16 cellular contexts compared by ENCODE assay signal in the genomic region with DNA sequence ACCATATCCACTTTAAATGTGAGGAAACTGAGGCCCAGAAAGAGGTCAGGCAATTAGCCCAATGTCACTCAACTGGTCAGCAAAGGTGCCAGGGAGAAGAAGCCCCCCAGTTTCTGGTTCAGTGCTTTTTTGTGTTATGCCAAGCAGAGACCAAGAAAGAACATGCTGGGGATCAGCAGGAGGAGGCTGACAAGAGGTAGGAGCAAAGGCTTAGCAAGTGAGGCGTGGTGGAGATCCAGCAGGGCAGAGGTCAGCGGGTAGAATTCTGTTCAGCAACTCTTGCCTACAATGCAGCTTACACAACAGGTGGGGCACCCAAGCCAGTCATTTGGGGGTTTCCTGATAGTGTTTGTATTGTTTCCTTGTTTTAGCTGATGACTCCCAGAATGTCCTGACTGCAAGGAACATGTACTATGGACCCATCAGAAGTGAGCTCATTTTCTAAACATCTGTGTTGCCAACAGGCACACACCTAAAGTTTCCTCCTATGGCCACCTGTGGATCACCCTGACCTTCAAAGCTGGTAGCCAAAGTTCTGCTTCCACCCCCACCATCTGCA. TPM values are rescaled to one million over a fixed set of nuclear protein-coding genes. Genes with fewer than 3 reads are reported as not detected.
A peak's percentile ranks its signal among the peaks of the same experiment; 100 is the strongest.
DNase-seq lines count a peak whose midpoint lies in the region; ATAC-seq and TF ChIP-seq lines count a peak whose summit lies in the region.
"Had no signal": no experiment of that assay in that cellular context is flagged by ENCODE, and none has a peak within 500 bp of the region (broad histone marks: within the 10 kb centered on the region; RNA-seq: fewer than 3 reads in every experiment).

No MANE protein-coding gene starts in this region.

- intact Hi-C loops in CD4-positive, alpha-beta T cell (cut with DNase I, micrococcal nuclease), result loop anchor here (1.0 to 10.0 kb wide), 3 partner anchors 24 to 190 kb away; no protein-coding TSS in a partner anchor
- intact Hi-C loops in natural killer cell (cut with micrococcal nuclease), result loop anchor here (1.0 to 5.0 kb wide), 3 partner anchors 24 to 263 kb away; a partner anchor contains a TSS

- no peak for TF ChIP-seq CTCF in CD4-positive, alpha-beta T cell (IDR thresholded peaks at IDR 0.05)
- TF ChIP-seq CTCF in natural killer cell (IDR thresholded peaks at IDR 0.05), result no peak

- H3K36me3 Mint-ChIP-seq in CD4-positive, alpha-beta T cell (ENCODE audit: low read depth), result peaks cover 24% of the 10 kb centered on the region
- peaks cover 13% of the 10 kb centered on the region for H3K36me3 Mint-ChIP-seq in central memory CD8-positive, alpha-beta T cell (ENCODE audit: insufficient read depth)
- no peaks in the 10 kb centered on the region for H3K36me3 Mint-ChIP-seq in natural killer cell

- peak overlapping the region; percentile 89 for H3K27ac Mint-ChIP-seq in CD4-positive, alpha-beta T cell
- H3K27ac Mint-ChIP-seq in central memory CD8-positive, alpha-beta T cell (ENCODE audit: low read depth), result peak overlapping the region; percentile 96
- peak overlapping the region; percentile 4 to 19 for H3K27ac Mint-ChIP-seq in natural killer cell
- H3K27ac Mint-ChIP-seq: mesothelial cell of epicardium had no signal

- no peaks in the 10 kb centered on the region for H3K9me3 Mint-ChIP-seq in CD4-positive, alpha-beta T cell
- no peaks in the 10 kb centered on the region for H3K9me3 Mint-ChIP-seq in central memory CD8-positive, alpha-beta T cell
- no peaks in the 10 kb centered on the region for H3K9me3 Mint-ChIP-seq in natural killer cell

- H3K4me1 Mint-ChIP-seq in CD4-positive, alpha-beta T cell (ENCODE audit: low read depth), result peaks cover 81% of the 10 kb centered on the region
- H3K4me1 Mint-ChIP-seq in central memory CD8-positive, alpha-beta T cell, result peaks cover 41% of the 10 kb centered on the region
- H3K4me1 Mint-ChIP-seq in natural killer cell, result peaks cover 44 to 46% of the 10 kb centered on the region in 2 donors

- CTCF ChIA-PET in CD4-positive, alpha-beta T cell (lab: Charles Lee), result interaction anchor here (0.5 to 2.6 kb wide), 23 partner anchors 8 to 609 kb away, joined by 3 to 32 read pairs (median 5); no protein-coding TSS in a partner anchor

- no peak for ATAC-seq in CD4-positive, alpha-beta T cell (ENCODE audit: poor library complexity)
- no peak for ATAC-seq in central memory CD8-positive, alpha-beta T cell (replicated peaks; ENCODE audit: extremely low read depth, poor library complexity, severe bottlenecking)
- ATAC-seq in natural killer cell, result no peak
- no peak for ATAC-seq in GM18520 (IDR thresholded peaks at IDR 0.05; ENCODE audit: unreplicated experiment)
- no peak for ATAC-seq in GM21390 (IDR thresholded peaks at IDR 0.05; ENCODE audit: unreplicated experiment)
- no peak for ATAC-seq in GM21619 (IDR thresholded peaks at IDR 0.05; ENCODE audit: unreplicated experiment)

- H3K27me3 ChIP-seq in CD4-positive, alpha-beta T cell (ENCODE audit: control insufficient read depth, insufficient read depth, low read length), result no peaks in the 10 kb centered on the region
- H3K27me3 ChIP-seq: dorsolateral prefrontal cortex, heart right ventricle had no signal

- no peaks in the 10 kb centered on the region for H3K27me3 Mint-ChIP-seq in CD4-positive, alpha-beta T cell
- H3K27me3 Mint-ChIP-seq in central memory CD8-positive, alpha-beta T cell, result no peaks in the 10 kb centered on the region
- no peaks in the 10 kb centered on the region for H3K27me3 Mint-ChIP-seq in natural killer cell (ENCODE audit: low read depth in 2 of 2)

- peak overlapping the region; percentile 28 for H3K4me3 Mint-ChIP-seq in CD4-positive, alpha-beta T cell
- H3K4me3 Mint-ChIP-seq in central memory CD8-positive, alpha-beta T cell, result no peak overlapping the region
- no peak overlapping the region for H3K4me3 Mint-ChIP-seq in natural killer cell
- H3K4me3 Mint-ChIP-seq: mesothelial cell of epicardium had no signal

- H3K27ac ChIP-seq in CD4-positive, alpha-beta T cell (ENCODE audit: low read depth, low read length), result no peak overlapping the region
- H3K27ac ChIP-seq: dorsolateral prefrontal cortex, HL-60 had no signal

- POLR2A ChIA-PET in CD4-positive, alpha-beta T cell (lab: Charles Lee), result interaction anchor here (0.8 to 4.8 kb wide), 19 partner anchors 8 to 330 kb away, joined by 3 to 161 read pairs (median 5); a partner anchor contains a TSS

- DNase-seq in CD4-positive, alpha-beta T cell, result no peak
- DNase-seq in HuH-7.5 (ENCODE audit: low spot score), result peak; percentile 17
- no peak for DNase-seq in central memory CD8-positive, alpha-beta T cell (ENCODE audit: low spot score in 2 of 2)
- no peak for DNase-seq in natural killer cell
- no peak for DNase-seq in NCI-H226
- DNase-seq: activated gamma-delta T cell treated with Interleukin-2 at 50 U/mL for 16 hours, dorsolateral prefrontal cortex, heart right ventricle, NCI-H1417, NCI-H774, T1000 had no signal

- no peaks in the 10 kb centered on the region for H3K9me3 ChIP-seq in CD4-positive, alpha-beta T cell (ENCODE audit: control insufficient read depth, low read length)
- H3K9me3 ChIP-seq: heart right ventricle had no signal

RNA-seq across cellular contexts. Expression of a gene that starts 28.2 kb away (rescaled TPM):
- total RNA-seq in CD4-positive, alpha-beta T cell, result 10 to 100 TPM; 48.7 to 49.0 TPM
- total RNA-seq in natural killer cell, result 10 to 100 TPM; 32.9 to 58.8 (median 57.1) TPM

Comparison
In these comparisons a context has a peak if more than half of its experiments do, and no peak if none do; other contexts are left out.
1. H3K27ac Mint-ChIP-seq: peak in every context shown above with its lines; median percentile 96 in central memory CD8-positive, alpha-beta T cell; 89 in CD4-positive, alpha-beta T cell; 12 in natural killer cell.